ENCODE assay signal across 8 cellular contexts in the genomic region with DNA sequence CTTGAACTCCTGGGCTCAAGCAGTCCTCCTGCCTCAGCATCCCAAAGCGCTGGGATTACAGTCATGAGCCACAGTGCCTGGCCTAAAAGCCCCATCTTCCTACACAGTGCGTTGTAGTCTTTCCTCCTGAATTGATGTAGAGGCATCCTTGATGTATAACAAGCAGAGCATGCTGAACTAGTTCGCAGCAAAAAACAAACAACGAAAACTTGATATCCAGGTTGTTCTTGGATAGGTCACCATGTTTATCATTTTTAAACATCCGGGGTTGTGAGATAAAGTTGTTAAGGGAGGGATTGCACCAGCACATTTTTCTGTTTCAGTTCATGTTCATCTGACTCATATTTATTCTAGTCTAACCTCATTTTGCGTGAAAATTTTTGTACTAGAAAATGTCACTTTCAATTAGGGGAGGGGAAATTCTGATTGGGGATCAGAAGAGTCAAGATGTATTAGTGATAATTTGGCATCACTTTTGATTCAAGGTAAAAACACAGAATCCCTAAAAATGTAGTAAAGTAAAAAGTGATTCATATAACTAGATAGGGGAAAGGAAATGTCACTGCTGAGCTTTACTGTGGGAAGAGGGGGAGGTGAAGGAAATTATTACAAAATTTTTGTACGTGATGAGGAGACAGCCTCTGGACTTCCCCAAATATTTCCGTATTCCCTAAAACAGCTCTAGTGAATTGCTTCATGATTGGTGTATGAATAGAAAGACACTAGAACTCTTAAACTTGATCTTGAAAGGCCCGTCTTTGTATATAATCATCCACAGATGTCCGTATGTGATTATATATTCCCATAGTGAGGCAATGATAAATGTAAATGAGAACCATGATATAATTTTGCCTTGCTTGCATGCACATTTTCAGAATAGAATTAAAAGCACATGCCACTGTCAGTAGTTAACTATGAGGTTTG. TPM values are rescaled to one million over a fixed set of nuclear protein-coding genes. Genes with fewer than 3 reads are reported as not detected.
DNase-seq lines count a peak whose midpoint lies in the region; ATAC-seq lines count a peak whose summit lies in the region.

No MANE protein-coding gene starts in this region.

- ATAC-seq in HG02852 (IDR thresholded peaks at IDR 0.05; ENCODE audit: unreplicated experiment) (peak; percentile 49), aorta (ENCODE audit: low FRiP score) (peak; percentile 68), GM18858 (IDR thresholded peaks at IDR 0.05; ENCODE audit: unreplicated experiment) (no peak)
- peak; percentile 64 to 68 for ATAC-seq in activated T-cell treated with anti-CD3 and anti-CD28 coated beads, Interleukin-2, amount 50 U/mL, for 72 hours (replicated peaks in 1 of 2)

- peak overlapping the region in 1 of 2 donors; percentile 74 for H3K27ac ChIP-seq in aorta (ENCODE audit: low read depth in 1 of 2, low read length in 2 of 2)

- no peaks in the 10 kb centered on the region for H3K9me3 Mint-ChIP-seq in activated T-cell treated with anti-CD3 and anti-CD28 coated beads, Interleukin-2, amount 50 U/mL, for 72 hours
- no peaks in the 10 kb centered on the region for H3K9me3 Mint-ChIP-seq in immature natural killer cell

- H3K4me1 ChIP-seq in aorta (ENCODE audit: control insufficient read depth in 1 of 2, insufficient read depth in 2 of 2, low read length in 2 of 2), result no peaks in the 10 kb centered on the region

- no peaks in the 10 kb centered on the region for H3K27me3 ChIP-seq in aorta (ENCODE audit: control insufficient read depth in 1 of 2, insufficient read depth in 2 of 2, low read length in 1 of 2)

- H3K27ac Mint-ChIP-seq in activated T-cell treated with anti-CD3 and anti-CD28 coated beads, Interleukin-2, amount 50 U/mL, for 72 hours, result peak overlapping the region; percentile 95
- H3K27ac Mint-ChIP-seq in immature natural killer cell, result peak overlapping the region; percentile 79 to 93 (median 90)

- peaks cover 93% of the 10 kb centered on the region for H3K4me1 Mint-ChIP-seq in activated T-cell treated with anti-CD3 and anti-CD28 coated beads, Interleukin-2, amount 50 U/mL, for 72 hours (ENCODE audit: low read depth)
- peaks cover 77 to 85% of the 10 kb centered on the region in 2 donors for H3K4me1 Mint-ChIP-seq in immature natural killer cell

- peak overlapping the region; percentile 78 to 93 for H3K4me3 Mint-ChIP-seq in activated T-cell treated with anti-CD3 and anti-CD28 coated beads, Interleukin-2, amount 50 U/mL, for 72 hours
- peak overlapping the region; percentile 0 to 65 (median 46) for H3K4me3 Mint-ChIP-seq in immature natural killer cell

- intact Hi-C loops in aorta (cut with DNase I), result no loop called here

- peak; percentile 58 for DNase-seq in GM04504 (ENCODE audit: low read depth)
- peak in 1 of 2 donors; percentile 26 for DNase-seq in activated T-cell treated with anti-CD3 and anti-CD28 coated beads, Interleukin-2, amount 50 U/mL, for 72 hours
- peak in 1 of 3 donors; percentile 21 for DNase-seq in immature natural killer cell
- no peak for DNase-seq in aorta
- DNase-seq in C1 segment of cervical spinal cord (lab: John Stamatoyannopoulos, UW), result no peak
- DNase-seq in stimulated activated CD4-positive, alpha-beta T cell treated with anti-CD3 and anti-CD28 coated beads, Interleukin-4, amount 100 ng/mL, for 1 hour, result no peak

- no peaks in the 10 kb centered on the region for H3K9me3 ChIP-seq in aorta (ENCODE audit: control insufficient read depth, low read length)

- WGBS in aorta, 2 donors, result 21 to 23% methylated on average over 10 of the region's 10 CpGs

- no peak overlapping the region for H3K4me3 ChIP-seq in aorta (ENCODE audit: low read length in 2 of 2)

- no peaks in the 10 kb centered on the region for H3K36me3 ChIP-seq in aorta (ENCODE audit: control insufficient read depth in 1 of 2, insufficient read depth in 2 of 2, low read length in 1 of 2)

- no peaks in the 10 kb centered on the region for H3K27me3 Mint-ChIP-seq in activated T-cell treated with anti-CD3 and anti-CD28 coated beads, Interleukin-2, amount 50 U/mL, for 72 hours (ENCODE audit: low read depth)
- H3K27me3 Mint-ChIP-seq in immature natural killer cell (ENCODE audit: low read depth in 3 of 3), result peaks cover 0 to 5% (median 4%) of the 10 kb centered on the region in 3 donors

- H3K36me3 Mint-ChIP-seq in activated T-cell treated with anti-CD3 and anti-CD28 coated beads, Interleukin-2, amount 50 U/mL, for 72 hours (ENCODE audit: insufficient read depth in 2 of 2), result peaks cover 10 to 13% of the 10 kb centered on the region in 2 donors
- peaks cover 0 to 8% (median 4%) of the 10 kb centered on the region in 3 donors for H3K36me3 Mint-ChIP-seq in immature natural killer cell

RNA-seq across cellular contexts. Expression of a gene that starts 22.9 kb away (rescaled TPM):
- total RNA-seq in activated T-cell treated with anti-CD3 and anti-CD28 coated beads, Interleukin-2, amount 50 U/mL, for 72 hours, result 100 to 1,000 TPM; 122 to 157 TPM
- 100 to 1,000 TPM in 1 of 3 donors, 10 to 100 TPM in 2; 64.6 to 123 (median 79.7) TPM for polyA plus RNA-seq in immature natural killer cell
- total RNA-seq in aorta, result 10 to 100 TPM; 40.6 to 47.9 TPM
- 10 to 100 TPM; 14.8 to 18.7 TPM for polyA plus RNA-seq in aorta

RNA-seq across cellular contexts. Expression of a gene that starts 55.0 kb away (rescaled TPM):
- total RNA-seq in activated T-cell treated with anti-CD3 and anti-CD28 coated beads, Interleukin-2, amount 50 U/mL, for 72 hours, result 100 to 1,000 TPM; 166 to 228 TPM
- polyA plus RNA-seq in immature natural killer cell (100 to 1,000 TPM; 135 to 198 (median 154) TPM), aorta (100 to 1,000 TPM; 367 to 767 TPM)
- 100 to 1,000 TPM; 150 to 179 TPM for total RNA-seq in aorta
